Comparison of ENCODE assay signal across 1 cellular context in genomic region chr6:108002365-108003221, GRCh38.
TF ChIP-seq lines count a peak whose summit lies in the region.

No MANE protein-coding gene starts in this region.

TF ChIP-seq in HepG2, 621 proteins besides CTCF, POLR2A, EP300 and RAD21 (continued from another document and continues in another):
- TF ChIP-seq, protein P1, sequence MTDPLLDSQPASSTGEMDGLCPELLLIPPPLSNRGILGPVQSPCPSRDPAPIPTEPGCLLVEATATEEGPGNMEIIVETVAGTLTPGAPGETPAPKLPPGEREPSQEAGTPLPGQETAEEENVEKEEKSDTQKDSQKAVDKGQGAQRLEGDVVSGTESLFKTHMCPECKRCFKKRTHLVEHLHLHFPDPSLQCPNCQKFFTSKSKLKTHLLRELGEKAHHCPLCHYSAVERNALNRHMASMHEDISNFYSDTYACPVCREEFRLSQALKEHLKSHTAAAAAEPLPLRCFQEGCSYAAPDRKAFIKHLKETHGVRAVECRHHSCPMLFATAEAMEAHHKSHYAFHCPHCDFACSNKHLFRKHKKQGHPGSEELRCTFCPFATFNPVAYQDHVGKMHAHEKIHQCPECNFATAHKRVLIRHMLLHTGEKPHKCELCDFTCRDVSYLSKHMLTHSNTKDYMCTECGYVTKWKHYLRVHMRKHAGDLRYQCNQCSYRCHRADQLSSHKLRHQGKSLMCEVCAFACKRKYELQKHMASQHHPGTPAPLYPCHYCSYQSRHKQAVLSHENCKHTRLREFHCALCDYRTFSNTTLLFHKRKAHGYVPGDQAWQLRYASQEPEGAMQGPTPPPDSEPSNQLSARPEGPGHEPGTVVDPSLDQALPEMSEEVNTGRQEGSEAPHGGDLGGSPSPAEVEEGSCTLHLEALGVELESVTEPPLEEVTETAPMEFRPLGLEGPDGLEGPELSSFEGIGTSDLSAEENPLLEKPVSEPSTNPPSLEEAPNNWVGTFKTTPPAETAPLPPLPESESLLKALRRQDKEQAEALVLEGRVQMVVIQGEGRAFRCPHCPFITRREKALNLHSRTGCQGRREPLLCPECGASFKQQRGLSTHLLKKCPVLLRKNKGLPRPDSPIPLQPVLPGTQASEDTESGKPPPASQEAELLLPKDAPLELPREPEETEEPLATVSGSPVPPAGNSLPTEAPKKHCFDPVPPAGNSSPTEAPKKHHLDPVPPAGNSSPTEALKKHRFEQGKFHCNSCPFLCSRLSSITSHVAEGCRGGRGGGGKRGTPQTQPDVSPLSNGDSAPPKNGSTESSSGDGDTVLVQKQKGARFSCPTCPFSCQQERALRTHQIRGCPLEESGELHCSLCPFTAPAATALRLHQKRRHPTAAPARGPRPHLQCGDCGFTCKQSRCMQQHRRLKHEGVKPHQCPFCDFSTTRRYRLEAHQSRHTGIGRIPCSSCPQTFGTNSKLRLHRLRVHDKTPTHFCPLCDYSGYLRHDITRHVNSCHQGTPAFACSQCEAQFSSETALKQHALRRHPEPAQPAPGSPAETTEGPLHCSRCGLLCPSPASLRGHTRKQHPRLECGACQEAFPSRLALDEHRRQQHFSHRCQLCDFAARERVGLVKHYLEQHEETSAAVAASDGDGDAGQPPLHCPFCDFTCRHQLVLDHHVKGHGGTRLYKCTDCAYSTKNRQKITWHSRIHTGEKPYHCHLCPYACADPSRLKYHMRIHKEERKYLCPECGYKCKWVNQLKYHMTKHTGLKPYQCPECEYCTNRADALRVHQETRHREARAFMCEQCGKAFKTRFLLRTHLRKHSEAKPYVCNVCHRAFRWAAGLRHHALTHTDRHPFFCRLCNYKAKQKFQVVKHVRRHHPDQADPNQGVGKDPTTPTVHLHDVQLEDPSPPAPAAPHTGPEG (CRISPR knock-in tag; IDR thresholded peaks at IDR 0.05) = no peak
- TF ChIP-seq ZNF383 (CRISPR knock-in tag; IDR thresholded peaks at IDR 0.05; ENCODE audit: borderline replicate concordance) = no peak
- TF ChIP-seq ZNF207 (IDR thresholded peaks at IDR 0.05; ENCODE audit: borderline replicate concordance) = no peak
- TF ChIP-seq CCAR2 (optimal IDR thresholded peaks at IDR 0.05; ENCODE audit: low read depth, low read length) = no peak
- TF ChIP-seq SIN3B (IDR thresholded peaks at IDR 0.05; ENCODE audit: low read length) = no peak
- peak; percentile 82 for TF ChIP-seq FOXA3 (CRISPR knock-in tag; IDR thresholded peaks at IDR 0.05)
- TF ChIP-seq, protein P2, sequence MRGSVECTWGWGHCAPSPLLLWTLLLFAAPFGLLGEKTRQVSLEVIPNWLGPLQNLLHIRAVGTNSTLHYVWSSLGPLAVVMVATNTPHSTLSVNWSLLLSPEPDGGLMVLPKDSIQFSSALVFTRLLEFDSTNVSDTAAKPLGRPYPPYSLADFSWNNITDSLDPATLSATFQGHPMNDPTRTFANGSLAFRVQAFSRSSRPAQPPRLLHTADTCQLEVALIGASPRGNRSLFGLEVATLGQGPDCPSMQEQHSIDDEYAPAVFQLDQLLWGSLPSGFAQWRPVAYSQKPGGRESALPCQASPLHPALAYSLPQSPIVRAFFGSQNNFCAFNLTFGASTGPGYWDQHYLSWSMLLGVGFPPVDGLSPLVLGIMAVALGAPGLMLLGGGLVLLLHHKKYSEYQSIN (CRISPR knock-in tag; IDR thresholded peaks at IDR 0.05; ENCODE audit: borderline replicate concordance) = no peak
- TF ChIP-seq IKZF1 (IDR thresholded peaks at IDR 0.05) = no peak
- peak; percentile 41; the same call in 1 of the 2 replicates for TF ChIP-seq ZNF580 (CRISPR knock-in tag; IDR thresholded peaks at IDR 0.05; ENCODE audit: borderline replicate concordance, low read depth)
- no peak for TF ChIP-seq FOXA1 (IDR thresholded peaks at IDR 0.05)
- peak; percentile 85 for TF ChIP-seq FOXA1 (CRISPR knock-in tag; IDR thresholded peaks at IDR 0.05)
- no peak for TF ChIP-seq EEA1 (CRISPR knock-in tag; IDR thresholded peaks at IDR 0.05; ENCODE audit: borderline replicate concordance)
- TF ChIP-seq RBM22 (optimal IDR thresholded peaks at IDR 0.05; ENCODE audit: low read length) = no peak
- no peak for TF ChIP-seq CREB3 (CRISPR knock-in tag; IDR thresholded peaks at IDR 0.05)
- no peak for TF ChIP-seq RFXANK (CRISPR knock-in tag; IDR thresholded peaks at IDR 0.05)
- no peak for TF ChIP-seq ZNF546 (CRISPR knock-in tag; conservative IDR thresholded peaks at IDR 0.05)
- no peak for TF ChIP-seq DNMT3B (CRISPR knock-in tag; conservative IDR thresholded peaks at IDR 0.05)
- TF ChIP-seq ZNF800 (CRISPR knock-in tag; IDR thresholded peaks at IDR 0.05) = no peak
- TF ChIP-seq RXRA (CRISPR knock-in tag; IDR thresholded peaks at IDR 0.05) = 0 out of 2 replicates have a peak, but pooled peaks have one; percentile 31
- TF ChIP-seq ZMAT3 (CRISPR knock-in tag; conservative IDR thresholded peaks at IDR 0.05) = 0 out of 2 replicates have a peak, but pooled peaks have one; percentile 34
- TF ChIP-seq ZNF441 (CRISPR knock-in tag; IDR thresholded peaks at IDR 0.05; ENCODE audit: borderline replicate concordance) = no peak
- TF ChIP-seq CAMTA2 (CRISPR knock-in tag; IDR thresholded peaks at IDR 0.05; ENCODE audit: borderline replicate concordance) = no peak
- TF ChIP-seq, protein P3, sequence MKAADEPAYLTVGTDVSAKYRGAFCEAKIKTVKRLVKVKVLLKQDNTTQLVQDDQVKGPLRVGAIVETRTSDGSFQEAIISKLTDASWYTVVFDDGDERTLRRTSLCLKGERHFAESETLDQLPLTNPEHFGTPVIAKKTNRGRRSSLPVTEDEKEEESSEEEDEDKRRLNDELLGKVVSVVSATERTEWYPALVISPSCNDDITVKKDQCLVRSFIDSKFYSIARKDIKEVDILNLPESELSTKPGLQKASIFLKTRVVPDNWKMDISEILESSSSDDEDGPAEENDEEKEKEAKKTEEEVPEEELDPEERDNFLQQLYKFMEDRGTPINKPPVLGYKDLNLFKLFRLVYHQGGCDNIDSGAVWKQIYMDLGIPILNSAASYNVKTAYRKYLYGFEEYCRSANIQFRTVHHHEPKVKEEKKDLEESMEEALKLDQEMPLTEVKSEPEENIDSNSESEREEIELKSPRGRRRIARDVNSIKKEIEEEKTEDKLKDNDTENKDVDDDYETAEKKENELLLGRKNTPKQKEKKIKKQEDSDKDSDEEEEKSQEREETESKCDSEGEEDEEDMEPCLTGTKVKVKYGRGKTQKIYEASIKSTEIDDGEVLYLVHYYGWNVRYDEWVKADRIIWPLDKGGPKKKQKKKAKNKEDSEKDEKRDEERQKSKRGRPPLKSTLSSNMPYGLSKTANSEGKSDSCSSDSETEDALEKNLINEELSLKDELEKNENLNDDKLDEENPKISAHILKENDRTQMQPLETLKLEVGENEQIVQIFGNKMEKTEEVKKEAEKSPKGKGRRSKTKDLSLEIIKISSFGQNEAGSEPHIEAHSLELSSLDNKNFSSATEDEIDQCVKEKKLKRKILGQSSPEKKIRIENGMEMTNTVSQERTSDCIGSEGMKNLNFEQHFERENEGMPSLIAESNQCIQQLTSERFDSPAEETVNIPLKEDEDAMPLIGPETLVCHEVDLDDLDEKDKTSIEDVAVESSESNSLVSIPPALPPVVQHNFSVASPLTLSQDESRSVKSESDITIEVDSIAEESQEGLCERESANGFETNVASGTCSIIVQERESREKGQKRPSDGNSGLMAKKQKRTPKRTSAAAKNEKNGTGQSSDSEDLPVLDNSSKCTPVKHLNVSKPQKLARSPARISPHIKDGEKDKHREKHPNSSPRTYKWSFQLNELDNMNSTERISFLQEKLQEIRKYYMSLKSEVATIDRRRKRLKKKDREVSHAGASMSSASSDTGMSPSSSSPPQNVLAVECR (CRISPR knock-in tag; IDR thresholded peaks at IDR 0.05; ENCODE audit: borderline replicate concordance) = peak; percentile 66; the same call in 1 of the 2 replicates
- TF ChIP-seq, protein P4, sequence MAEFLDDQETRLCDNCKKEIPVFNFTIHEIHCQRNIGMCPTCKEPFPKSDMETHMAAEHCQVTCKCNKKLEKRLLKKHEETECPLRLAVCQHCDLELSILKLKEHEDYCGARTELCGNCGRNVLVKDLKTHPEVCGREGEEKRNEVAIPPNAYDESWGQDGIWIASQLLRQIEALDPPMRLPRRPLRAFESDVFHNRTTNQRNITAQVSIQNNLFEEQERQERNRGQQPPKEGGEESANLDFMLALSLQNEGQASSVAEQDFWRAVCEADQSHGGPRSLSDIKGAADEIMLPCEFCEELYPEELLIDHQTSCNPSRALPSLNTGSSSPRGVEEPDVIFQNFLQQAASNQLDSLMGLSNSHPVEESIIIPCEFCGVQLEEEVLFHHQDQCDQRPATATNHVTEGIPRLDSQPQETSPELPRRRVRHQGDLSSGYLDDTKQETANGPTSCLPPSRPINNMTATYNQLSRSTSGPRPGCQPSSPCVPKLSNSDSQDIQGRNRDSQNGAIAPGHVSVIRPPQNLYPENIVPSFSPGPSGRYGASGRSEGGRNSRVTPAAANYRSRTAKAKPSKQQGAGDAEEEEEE (CRISPR knock-in tag; IDR thresholded peaks at IDR 0.05; ENCODE audit: borderline replicate concordance) = no peak
- no peak for TF ChIP-seq ZNF549 (CRISPR knock-in tag; IDR thresholded peaks at IDR 0.05)
- no peak for TF ChIP-seq ZNF550 (CRISPR knock-in tag; IDR thresholded peaks at IDR 0.05; ENCODE audit: borderline replicate concordance)
- TF ChIP-seq, protein P5, sequence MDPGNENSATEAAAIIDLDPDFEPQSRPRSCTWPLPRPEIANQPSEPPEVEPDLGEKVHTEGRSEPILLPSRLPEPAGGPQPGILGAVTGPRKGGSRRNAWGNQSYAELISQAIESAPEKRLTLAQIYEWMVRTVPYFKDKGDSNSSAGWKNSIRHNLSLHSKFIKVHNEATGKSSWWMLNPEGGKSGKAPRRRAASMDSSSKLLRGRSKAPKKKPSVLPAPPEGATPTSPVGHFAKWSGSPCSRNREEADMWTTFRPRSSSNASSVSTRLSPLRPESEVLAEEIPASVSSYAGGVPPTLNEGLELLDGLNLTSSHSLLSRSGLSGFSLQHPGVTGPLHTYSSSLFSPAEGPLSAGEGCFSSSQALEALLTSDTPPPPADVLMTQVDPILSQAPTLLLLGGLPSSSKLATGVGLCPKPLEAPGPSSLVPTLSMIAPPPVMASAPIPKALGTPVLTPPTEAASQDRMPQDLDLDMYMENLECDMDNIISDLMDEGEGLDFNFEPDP (CRISPR knock-in tag; conservative IDR thresholded peaks at IDR 0.05) = no peak
- no peak for TF ChIP-seq SRY (CRISPR knock-in tag; IDR thresholded peaks at IDR 0.05)
- no peak for TF ChIP-seq PHB2 (IDR thresholded peaks at IDR 0.05; ENCODE audit: partially characterized antibody)
- no peak for TF ChIP-seq ZNF619 (CRISPR knock-in tag; IDR thresholded peaks at IDR 0.05)
- TF ChIP-seq ONECUT2 (CRISPR knock-in tag; IDR thresholded peaks at IDR 0.05) = no peak
- TF ChIP-seq, protein P6, sequence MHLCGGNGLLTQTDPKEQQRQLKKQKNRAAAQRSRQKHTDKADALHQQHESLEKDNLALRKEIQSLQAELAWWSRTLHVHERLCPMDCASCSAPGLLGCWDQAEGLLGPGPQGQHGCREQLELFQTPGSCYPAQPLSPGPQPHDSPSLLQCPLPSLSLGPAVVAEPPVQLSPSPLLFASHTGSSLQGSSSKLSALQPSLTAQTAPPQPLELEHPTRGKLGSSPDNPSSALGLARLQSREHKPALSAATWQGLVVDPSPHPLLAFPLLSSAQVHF (CRISPR knock-in tag; IDR thresholded peaks at IDR 0.05) = no peak
- TF ChIP-seq, protein P7, sequence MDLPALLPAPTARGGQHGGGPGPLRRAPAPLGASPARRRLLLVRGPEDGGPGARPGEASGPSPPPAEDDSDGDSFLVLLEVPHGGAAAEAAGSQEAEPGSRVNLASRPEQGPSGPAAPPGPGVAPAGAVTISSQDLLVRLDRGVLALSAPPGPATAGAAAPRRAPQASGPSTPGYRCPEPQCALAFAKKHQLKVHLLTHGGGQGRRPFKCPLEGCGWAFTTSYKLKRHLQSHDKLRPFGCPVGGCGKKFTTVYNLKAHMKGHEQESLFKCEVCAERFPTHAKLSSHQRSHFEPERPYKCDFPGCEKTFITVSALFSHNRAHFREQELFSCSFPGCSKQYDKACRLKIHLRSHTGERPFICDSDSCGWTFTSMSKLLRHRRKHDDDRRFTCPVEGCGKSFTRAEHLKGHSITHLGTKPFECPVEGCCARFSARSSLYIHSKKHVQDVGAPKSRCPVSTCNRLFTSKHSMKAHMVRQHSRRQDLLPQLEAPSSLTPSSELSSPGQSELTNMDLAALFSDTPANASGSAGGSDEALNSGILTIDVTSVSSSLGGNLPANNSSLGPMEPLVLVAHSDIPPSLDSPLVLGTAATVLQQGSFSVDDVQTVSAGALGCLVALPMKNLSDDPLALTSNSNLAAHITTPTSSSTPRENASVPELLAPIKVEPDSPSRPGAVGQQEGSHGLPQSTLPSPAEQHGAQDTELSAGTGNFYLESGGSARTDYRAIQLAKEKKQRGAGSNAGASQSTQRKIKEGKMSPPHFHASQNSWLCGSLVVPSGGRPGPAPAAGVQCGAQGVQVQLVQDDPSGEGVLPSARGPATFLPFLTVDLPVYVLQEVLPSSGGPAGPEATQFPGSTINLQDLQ (CRISPR knock-in tag; IDR thresholded peaks at IDR 0.05) = no peak
- TF ChIP-seq IRF2 (CRISPR knock-in tag; IDR thresholded peaks at IDR 0.05) = peak; percentile 25; the same call in 1 of the 2 replicates
- no peak for TF ChIP-seq RCOR2 (CRISPR knock-in tag; IDR thresholded peaks at IDR 0.05)
- no peak for TF ChIP-seq TARDBP (CRISPR knock-in tag; IDR thresholded peaks at IDR 0.05)
- TF ChIP-seq PBX3 (CRISPR knock-in tag; IDR thresholded peaks at IDR 0.05; ENCODE audit: borderline replicate concordance) = no peak
